ENCODE assay signal across 8 cellular contexts in genomic region chr6:151690768-151691562, GRCh38.
DNase-seq lines count a peak whose midpoint lies in the region; ATAC-seq and TF ChIP-seq lines count a peak whose summit lies in the region.

No MANE protein-coding gene starts in this region.

- TF ChIP-seq POLR2A in GM18505 (IDR thresholded peaks at IDR 0.05; ENCODE audit: borderline replicate concordance, extremely low read depth, insufficient read depth, insufficient read length), result no peak

- no peaks in the 10 kb centered on the region for H3K4me1 ChIP-seq in parathyroid adenoma

- peak; percentile 99 for ATAC-seq in GM18505 (IDR thresholded peaks at IDR 0.05; ENCODE audit: unreplicated experiment)
- ATAC-seq in GM21825 (IDR thresholded peaks at IDR 0.05; ENCODE audit: unreplicated experiment), result peak; percentile 99
- ATAC-seq in esophagus mucosa, result peak; percentile 35

- DNase-seq in MV-4-11 (lab: John Stamatoyannopoulos, UW) (peak; percentile 87), GF-D8 (lab: John Stamatoyannopoulos, UW) (no peak), HUDEP-2 (lab: John Stamatoyannopoulos, UW; ENCODE audit: unreplicated experiment in 76 of 76) (no peak), SW480 (ENCODE audit: low spot score) (no peak)

- H3K27ac ChIP-seq in parathyroid adenoma, result peak overlapping the region; percentile 5

- no peaks in the 10 kb centered on the region for H3K36me3 ChIP-seq in parathyroid adenoma (ENCODE audit: control insufficient read depth, insufficient read depth, low read length)

- no peak overlapping the region for H2AFZ ChIP-seq in parathyroid adenoma

- TF ChIP-seq CTCF in parathyroid adenoma (IDR thresholded peaks at IDR 0.05), result no peak

- no peak overlapping the region for H3K9ac ChIP-seq in parathyroid adenoma

- H3K79me2 ChIP-seq in parathyroid adenoma, result no peaks in the 10 kb centered on the region

- H3K4me3 ChIP-seq in parathyroid adenoma (ENCODE audit: low read depth, low read length), result no peak overlapping the region

- H3K4me2 ChIP-seq in parathyroid adenoma (ENCODE audit: low read length), result no peak overlapping the region

- H3K9me3 ChIP-seq in parathyroid adenoma (ENCODE audit: control insufficient read depth, low read length), result no peaks in the 10 kb centered on the region

- peaks cover 2% of the 10 kb centered on the region for H3K27me3 ChIP-seq in parathyroid adenoma (ENCODE audit: control insufficient read depth, insufficient read depth, low read length)

Comparison
In these comparisons a context has a peak if more than half of its experiments do, and no peak if none do; other contexts are left out.
1. ATAC-seq: peak in every context shown above with its lines; median percentile 99 in GM18505; 99 in GM21825; 35 in esophagus mucosa.